ENCODE assay signal across 13 cellular contexts in the genomic region with DNA sequence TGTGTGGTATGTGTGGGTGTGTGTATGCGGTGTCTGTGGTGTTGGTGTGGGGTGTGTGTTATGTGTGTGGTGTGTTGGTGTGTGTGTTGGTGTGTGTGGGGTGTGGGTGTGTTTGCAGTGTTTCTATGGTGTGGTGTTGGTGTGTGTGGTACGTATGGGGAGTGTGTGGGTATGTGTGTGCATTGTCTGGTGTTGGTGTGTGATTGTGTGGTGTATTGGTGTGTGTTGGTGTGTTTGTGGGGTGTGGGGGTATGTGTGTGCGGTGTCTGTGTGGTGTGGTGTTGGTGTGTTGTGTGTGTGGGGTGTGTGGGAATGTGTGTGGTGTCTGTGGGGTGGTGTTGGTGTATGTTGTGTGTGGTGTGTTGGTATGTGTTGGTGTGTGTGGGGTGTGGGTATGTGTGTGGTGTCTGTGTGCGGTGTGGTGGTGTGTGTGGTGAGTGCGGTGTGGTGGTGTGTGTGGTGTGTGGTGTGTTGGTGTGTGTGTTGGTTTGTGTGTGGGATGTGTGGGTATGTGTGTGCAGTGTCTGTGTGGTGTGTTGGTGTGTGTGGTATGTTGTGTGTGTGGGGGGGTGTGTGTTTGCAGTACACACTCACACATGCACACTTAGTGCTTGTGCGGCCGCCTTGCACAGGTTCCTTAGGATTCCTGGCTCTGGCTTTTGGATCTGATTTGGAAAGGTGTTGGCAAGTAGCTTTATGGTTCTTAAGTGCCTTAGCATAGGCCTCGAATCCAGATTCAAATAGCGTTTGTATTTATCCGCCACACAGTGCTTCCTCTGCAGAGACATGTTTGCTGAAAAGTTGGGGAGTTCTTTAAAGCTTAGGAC. TPM values are rescaled to one million over a fixed set of nuclear protein-coding genes. Genes with fewer than 3 reads are reported as not detected.
A peak's percentile ranks its signal among the peaks of the same experiment; 100 is the strongest.
DNase-seq lines count a peak whose midpoint lies in the region; ATAC-seq and TF ChIP-seq lines count a peak whose summit lies in the region.
"Had no signal": no experiment of that assay in that cellular context is flagged by ENCODE, and none has a peak within 500 bp of the region (broad histone marks: within the 10 kb centered on the region; RNA-seq: fewer than 3 reads in every experiment).

No MANE protein-coding gene starts in this region.

- TF ChIP-seq CTCF in Calu3 (IDR thresholded peaks at IDR 0.05; ENCODE audit: unreplicated experiment), result no peak

- H3K4me3 ChIP-seq in MG63, result no peak overlapping the region
- no peak overlapping the region for H3K4me3 ChIP-seq in naive thymus-derived CD4-positive, alpha-beta T cell (ENCODE audit: low read length)
- H3K4me3 ChIP-seq: ascending aorta, SJSA1 had no signal

- no peak overlapping the region for H3K27ac Mint-ChIP-seq in naive thymus-derived CD4-positive, alpha-beta T cell
- H3K27ac Mint-ChIP-seq in activated T-helper 1 cell treated with anti-CD3 and anti-CD28 coated beads, Interleukin-12 subunit alpha, Interleukin-12 subunit beta, Interleukin-2, Interleukin-4 antibody, amounts not matched to agents 30 ng/mL and 10 ng/mL and 1 ng/mL, durations not matched to agents 14 hours and 24 hours and 36 hours, result no peak overlapping the region
- no peak overlapping the region for H3K27ac Mint-ChIP-seq in Calu3 (ENCODE audit: unreplicated experiment)
- H3K27ac Mint-ChIP-seq: memory B cell had no signal

- no peaks in the 10 kb centered on the region for H3K9me3 Mint-ChIP-seq in naive thymus-derived CD4-positive, alpha-beta T cell
- H3K9me3 Mint-ChIP-seq in activated T-helper 1 cell treated with anti-CD3 and anti-CD28 coated beads, Interleukin-12 subunit alpha, Interleukin-12 subunit beta, Interleukin-2, Interleukin-4 antibody, amounts not matched to agents 30 ng/mL and 10 ng/mL and 1 ng/mL, durations not matched to agents 14 hours and 24 hours and 36 hours, result no peaks in the 10 kb centered on the region
- no peaks in the 10 kb centered on the region for H3K9me3 Mint-ChIP-seq in Calu3 (ENCODE audit: low read depth, unreplicated experiment)
- H3K9me3 Mint-ChIP-seq: memory B cell had no signal

- H3K4me1 ChIP-seq in naive thymus-derived CD4-positive, alpha-beta T cell (ENCODE audit: control insufficient read depth in 2 of 2, insufficient read depth in 2 of 2, low read length in 2 of 2), result peaks cover 16 to 83% of the 10 kb centered on the region in 2 donors

- H3K4me1 Mint-ChIP-seq in naive thymus-derived CD4-positive, alpha-beta T cell, result peaks cover 34 to 55% (median 40%) of the 10 kb centered on the region in 7 donors
- peaks cover 36% of the 10 kb centered on the region for H3K4me1 Mint-ChIP-seq in activated T-helper 1 cell treated with anti-CD3 and anti-CD28 coated beads, Interleukin-12 subunit alpha, Interleukin-12 subunit beta, Interleukin-2, Interleukin-4 antibody, amounts not matched to agents 30 ng/mL and 10 ng/mL and 1 ng/mL, durations not matched to agents 14 hours and 24 hours and 36 hours (ENCODE audit: low read depth)
- H3K4me1 Mint-ChIP-seq in Calu3 (ENCODE audit: low read depth, unreplicated experiment), result peaks cover 40% of the 10 kb centered on the region

- H3K36me3 Mint-ChIP-seq in naive thymus-derived CD4-positive, alpha-beta T cell, result peaks cover 0 to 7% (median 0%) of the 10 kb centered on the region in 5 donors
- peaks cover 5% of the 10 kb centered on the region for H3K36me3 Mint-ChIP-seq in activated T-helper 1 cell treated with anti-CD3 and anti-CD28 coated beads, Interleukin-12 subunit alpha, Interleukin-12 subunit beta, Interleukin-2, Interleukin-4 antibody, amounts not matched to agents 30 ng/mL and 10 ng/mL and 1 ng/mL, durations not matched to agents 14 hours and 24 hours and 36 hours (ENCODE audit: low read depth)
- peaks cover 10% of the 10 kb centered on the region for H3K36me3 Mint-ChIP-seq in Calu3 (ENCODE audit: insufficient read depth, unreplicated experiment)

- peak; percentile 56 for DNase-seq in DMS 273 (lab: John Stamatoyannopoulos, UW; ENCODE audit: unreplicated experiment)
- DNase-seq in MG63, result peak; percentile 30
- peak; percentile 40 for DNase-seq in cerebellar cortex (ENCODE audit: low spot score)
- DNase-seq in naive thymus-derived CD4-positive, alpha-beta T cell, result peak in 1 of 9 donors; percentile 27
- DNase-seq in CD1c-positive myeloid dendritic cell (ENCODE audit: extremely low spot score), result no peak
- DNase-seq in activated T-helper 1 cell treated with anti-CD3 and anti-CD28 coated beads, Interleukin-12 subunit alpha, Interleukin-12 subunit beta, Interleukin-2, Interleukin-4 antibody, amounts not matched to agents 30 ng/mL and 10 ng/mL and 1 ng/mL, durations not matched to agents 14 hours and 24 hours and 36 hours (ENCODE audit: low spot score), result no peak
- DNase-seq in Calu3, result no peak
- DNase-seq: activated CD8-positive, alpha-beta memory T cell treated with anti-CD3 and anti-CD28 coated beads for 24 hours; NCI-H1436 had no signal

- no peaks in the 10 kb centered on the region for H3K9me3 ChIP-seq in MG63
- no peaks in the 10 kb centered on the region for H3K9me3 ChIP-seq in naive thymus-derived CD4-positive, alpha-beta T cell (ENCODE audit: control insufficient read depth in 2 of 3, low read length in 3 of 3)
- H3K9me3 ChIP-seq: ascending aorta, SJSA1 had no signal

- no peak overlapping the region for H3K4me3 Mint-ChIP-seq in naive thymus-derived CD4-positive, alpha-beta T cell
- H3K4me3 Mint-ChIP-seq in activated T-helper 1 cell treated with anti-CD3 and anti-CD28 coated beads, Interleukin-12 subunit alpha, Interleukin-12 subunit beta, Interleukin-2, Interleukin-4 antibody, amounts not matched to agents 30 ng/mL and 10 ng/mL and 1 ng/mL, durations not matched to agents 14 hours and 24 hours and 36 hours, result no peak overlapping the region
- H3K4me3 Mint-ChIP-seq in Calu3 (ENCODE audit: low read depth, unreplicated experiment), result no peak overlapping the region
- H3K4me3 Mint-ChIP-seq: memory B cell had no signal

- POLR2A ChIA-PET in naive thymus-derived CD4-positive, alpha-beta T cell (lab: Charles Lee), result interaction anchor here (0.8 to 9.7 kb wide), 6 partner anchors 6 to 26 kb away, joined by 3 to 150 read pairs (median 6); a partner anchor contains a TSS

- H3K36me3 ChIP-seq in MG63, result no peaks in the 10 kb centered on the region; the same call in 1 of the 2 replicates
- no peaks in the 10 kb centered on the region for H3K36me3 ChIP-seq in naive thymus-derived CD4-positive, alpha-beta T cell (ENCODE audit: control insufficient read depth in 2 of 3, insufficient read depth in 3 of 3, low read length in 3 of 3)
- H3K36me3 ChIP-seq: ascending aorta had no signal

- no peak for ATAC-seq in naive thymus-derived CD4-positive, alpha-beta T cell
- no peak for ATAC-seq in GM19452 (IDR thresholded peaks at IDR 0.05; ENCODE audit: unreplicated experiment)

- intact Hi-C loops in naive thymus-derived CD4-positive, alpha-beta T cell (cut with micrococcal nuclease), result no loop called here
- intact Hi-C loops in activated T-helper 1 cell treated with anti-CD3 and anti-CD28 coated beads, Interleukin-12 subunit alpha, Interleukin-12 subunit beta, Interleukin-2, Interleukin-4 antibody, amounts not matched to agents 30 ng/mL and 10 ng/mL and 1 ng/mL, durations not matched to agents 14 hours and 24 hours and 36 hours (cut with micrococcal nuclease), result no loop called here
- intact Hi-C loops in Calu3 (cut with micrococcal nuclease; ENCODE audit: unreplicated experiment), result no loop called here

- H3K27me3 ChIP-seq in MG63, result no peaks in the 10 kb centered on the region
- H3K27me3 ChIP-seq in naive thymus-derived CD4-positive, alpha-beta T cell (ENCODE audit: control insufficient read depth in 2 of 2, insufficient read depth in 2 of 2, low read length in 2 of 2), result no peaks in the 10 kb centered on the region
- H3K27me3 ChIP-seq: ascending aorta, SJSA1 had no signal

- BruUV-seq in Calu3 (replicated peaks; lab: Mats Ljungman, UMichigan), result no TSS peak

- CTCF ChIA-PET in naive thymus-derived CD4-positive, alpha-beta T cell (lab: Charles Lee), result interaction anchor here (0.7 to 1.2 kb wide), 3 partner anchors 9 to 950 kb away, joined by 3 to 4 read pairs (median 3); no protein-coding TSS in a partner anchor
- CTCF ChIA-PET in Calu3 (lab: Charles Lee), result interaction anchor here (0.8 kb wide), 1 partner anchor 14 kb away, joined by 4 read pairs; no protein-coding TSS in a partner anchor

- peak overlapping the region; percentile 41 for H3K27ac ChIP-seq in naive thymus-derived CD4-positive, alpha-beta T cell (ENCODE audit: low read depth, low read length)
- H3K27ac ChIP-seq: SJSA1 had no signal

- H3K27me3 Mint-ChIP-seq in naive thymus-derived CD4-positive, alpha-beta T cell, result no peaks in the 10 kb centered on the region
- H3K27me3 Mint-ChIP-seq in activated T-helper 1 cell treated with anti-CD3 and anti-CD28 coated beads, Interleukin-12 subunit alpha, Interleukin-12 subunit beta, Interleukin-2, Interleukin-4 antibody, amounts not matched to agents 30 ng/mL and 10 ng/mL and 1 ng/mL, durations not matched to agents 14 hours and 24 hours and 36 hours (ENCODE audit: insufficient read depth), result no peaks in the 10 kb centered on the region
- no peaks in the 10 kb centered on the region for H3K27me3 Mint-ChIP-seq in Calu3 (ENCODE audit: unreplicated experiment)
- H3K27me3 Mint-ChIP-seq: memory B cell had no signal

RNA-seq across cellular contexts. Expression of a gene that starts 16.4 kb away (rescaled TPM):
- total RNA-seq in MG63 (2014; rRNA removed; shearing (Covaris generic); ENCODE audit: low replicate concordance), result 3.5 and 4.0 TPM in 2 replicates
- total RNA-seq in naive thymus-derived CD4-positive, alpha-beta T cell, result 100 to 1,000 TPM in 4 of 5 experiments, 10 to 100 TPM in 1; 57.0 to 123 (median 115) TPM
- polyA plus RNA-seq in naive thymus-derived CD4-positive, alpha-beta T cell, result 10 to 100 TPM; 17.4 to 29.8 TPM
- 59.0 and 62.1 TPM in 2 replicates for total RNA-seq in activated T-helper 1 cell treated with anti-CD3 and anti-CD28 coated beads, Interleukin-12 subunit alpha, Interleukin-12 subunit beta, Interleukin-2, Interleukin-4 antibody, amounts not matched to agents 30 ng/mL and 10 ng/mL and 1 ng/mL, durations not matched to agents 14 hours and 24 hours and 36 hours
- 55.3 and 58.7 TPM in 2 replicates for total RNA-seq in Calu3 (2022)

Comparison
In these comparisons a context has a peak if more than half of its experiments do, and no peak if none do; other contexts are left out.
1. DNase-seq: peak in DMS 273 (single experiment), MG63 (single experiment) and cerebellar cortex (single experiment); none in CD1c-positive myeloid dendritic cell (single experiment), activated T-helper 1 cell treated with anti-CD3 and anti-CD28 coated beads, Interleukin-12 subunit alpha, Interleukin-12 subunit beta, Interleukin-2, Interleukin-4 antibody, amounts not matched to agents 30 ng/mL and 10 ng/mL and 1 ng/mL, durations not matched to agents 14 hours and 24 hours and 36 hours (single experiment) and Calu3 (single experiment).
2. RNA of a gene that starts 16.4 kb away (total RNA-seq): 57.0 to 123 TPM in naive thymus-derived CD4-positive, alpha-beta T cell, 59.0 to 62.1 TPM in activated T-helper 1 cell treated with anti-CD3 and anti-CD28 coated beads, Interleukin-12 subunit alpha, Interleukin-12 subunit beta, Interleukin-2, Interleukin-4 antibody, amounts not matched to agents 30 ng/mL and 10 ng/mL and 1 ng/mL, durations not matched to agents 14 hours and 24 hours and 36 hours and 55.3 to 58.7 TPM in Calu3; 3.5 to 4.0 TPM in MG63; every median in the first group is over 10 times any median in the second.